In the genomic region with DNA sequence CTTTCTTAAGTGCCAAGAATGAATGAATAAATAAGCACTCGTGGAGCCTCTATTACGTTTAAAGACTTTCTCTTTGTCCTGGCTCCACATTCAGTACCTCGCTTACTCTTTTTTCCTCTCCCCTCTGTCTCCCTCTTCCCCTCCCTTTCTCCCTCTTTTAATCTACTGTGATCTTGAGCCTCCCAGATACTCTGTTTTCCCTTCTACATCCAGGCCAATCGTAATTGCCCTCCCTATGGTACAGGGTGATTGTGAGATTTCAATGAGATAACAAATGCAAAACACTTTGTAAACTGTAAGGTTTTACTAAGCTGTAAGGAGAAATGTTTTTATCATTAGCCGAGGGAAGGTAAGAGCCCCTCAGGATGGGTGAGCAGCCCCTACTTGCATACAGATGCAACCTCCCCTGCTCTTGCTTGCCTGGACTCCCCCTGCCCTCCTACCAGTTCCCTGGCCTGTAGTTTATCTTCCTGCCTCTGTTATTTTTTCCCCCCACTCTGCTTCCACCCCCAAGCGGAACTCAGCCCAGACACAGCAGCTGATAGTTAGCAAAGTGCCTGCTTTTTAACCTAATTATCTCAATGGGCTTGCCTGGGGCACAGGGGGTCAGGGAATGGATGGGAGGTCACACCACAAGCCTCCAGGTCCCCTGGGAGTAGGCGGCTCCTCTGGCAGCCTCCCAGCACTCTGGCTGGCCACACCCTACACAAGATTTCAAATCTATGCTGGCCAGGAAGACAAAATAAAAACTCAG, we compare ENCODE assay signal across 11 cellular contexts.
DNase-seq lines count a peak whose midpoint lies in the region; TF ChIP-seq lines count a peak whose summit lies in the region.
"Had no signal": no experiment of that assay in that cellular context is flagged by ENCODE, and none has a peak within 500 bp of the region (broad histone marks: within the 10 kb centered on the region; RNA-seq: fewer than 3 reads in every experiment).

No MANE protein-coding gene starts in this region.

- no peak for TF ChIP-seq POLR2A in suprapubic skin (IDR thresholded peaks at IDR 0.05)

- H3K36me3 ChIP-seq in WERI-Rb-1: no peaks in the 10 kb centered on the region
- H3K36me3 ChIP-seq in suprapubic skin: no peaks in the 10 kb centered on the region

- peak; percentile 91 for DNase-seq in DMS79 treated with DMSO at 0.1 percent for 48 hours (lab: John Stamatoyannopoulos, UW)
- peak; percentile 86 for DNase-seq in NCI-H146 (lab: John Stamatoyannopoulos, UW)
- DNase-seq in WERI-Rb-1: peak; percentile 49
- peak; percentile 13 for DNase-seq in mucosa of gallbladder (ENCODE audit: low spot score)
- DNase-seq in RKO (ENCODE audit: low spot score): no peak
- no peak for DNase-seq in stimulated activated CD4-positive, alpha-beta T cell treated with anti-CD3 and anti-CD28 coated beads, Interleukin-12 subunit alpha, Interleukin-12 subunit beta, amount 100 ng/mL, for 4 hours
- DNase-seq in suprapubic skin (ENCODE audit: low spot score in 2 of 2): no peak
- no peak for DNase-seq in kidney glomerular epithelial cell (lab: John Stamatoyannopoulos, UW)
- DNase-seq: NCI-H524 treated with DMSO at 0.1 percent for 48 hours, T-helper 2 cell had no signal

- no peaks in the 10 kb centered on the region for H3K9me3 ChIP-seq in WERI-Rb-1 (ENCODE audit: severe bottlenecking)
- no peaks in the 10 kb centered on the region for H3K9me3 ChIP-seq in suprapubic skin

- H3K4me3 ChIP-seq in WERI-Rb-1 (ENCODE audit: low read depth, low read length) (no peak overlapping the region), suprapubic skin (no peak overlapping the region)
- H3K4me3 ChIP-seq: GM12878 had no signal

- WGBS in suprapubic skin: 45% methylated on average over 7 of the region's 7 CpGs

- H3K27me3 ChIP-seq in WERI-Rb-1 (ENCODE audit: insufficient read depth, low read depth, severe bottlenecking): no peaks in the 10 kb centered on the region
- H3K27me3 ChIP-seq in suprapubic skin: no peaks in the 10 kb centered on the region

- peaks cover 20% of the 10 kb centered on the region for H3K4me1 ChIP-seq in suprapubic skin

- H3K27ac ChIP-seq in WERI-Rb-1: no peak overlapping the region
- H3K27ac ChIP-seq in suprapubic skin: no peak overlapping the region

- TF ChIP-seq EP300 in suprapubic skin (IDR thresholded peaks at IDR 0.05): no peak

- TF ChIP-seq CTCF in WERI-Rb-1 (IDR thresholded peaks at IDR 0.05; ENCODE audit: low read depth, low read length) (no peak), suprapubic skin (IDR thresholded peaks at IDR 0.05) (no peak)

Comparison
In these comparisons a context has a peak if more than half of its experiments do, and no peak if none do; other contexts are left out.
1. DNase-seq: peak in DMS79 treated with DMSO at 0.1 percent for 48 hours (single experiment), NCI-H146 (single experiment), WERI-Rb-1 (single experiment) and mucosa of gallbladder (single experiment); none in RKO (single experiment), stimulated activated CD4-positive, alpha-beta T cell treated with anti-CD3 and anti-CD28 coated beads, Interleukin-12 subunit alpha, Interleukin-12 subunit beta, amount 100 ng/mL, for 4 hours (single experiment), suprapubic skin (0 of 2) and kidney glomerular epithelial cell (single experiment).